ENCODE assay signal across 1 cellular context in genomic region chr20:34390769-34391447, GRCh38.
TF ChIP-seq lines count a peak whose summit lies in the region.

No MANE protein-coding gene starts in this region.

TF ChIP-seq in SK-N-SH, 30 proteins besides CTCF, POLR2A, EP300 and RAD21 (continued from another document):
- TF ChIP-seq, protein P1, sequence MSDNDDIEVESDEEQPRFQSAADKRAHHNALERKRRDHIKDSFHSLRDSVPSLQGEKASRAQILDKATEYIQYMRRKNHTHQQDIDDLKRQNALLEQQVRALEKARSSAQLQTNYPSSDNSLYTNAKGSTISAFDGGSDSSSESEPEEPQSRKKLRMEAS (IDR thresholded peaks at IDR 0.05; ENCODE audit: low read depth) = 0 out of 2 replicates have a peak, but pooled peaks have one; percentile 59
- TF ChIP-seq, protein P2, sequence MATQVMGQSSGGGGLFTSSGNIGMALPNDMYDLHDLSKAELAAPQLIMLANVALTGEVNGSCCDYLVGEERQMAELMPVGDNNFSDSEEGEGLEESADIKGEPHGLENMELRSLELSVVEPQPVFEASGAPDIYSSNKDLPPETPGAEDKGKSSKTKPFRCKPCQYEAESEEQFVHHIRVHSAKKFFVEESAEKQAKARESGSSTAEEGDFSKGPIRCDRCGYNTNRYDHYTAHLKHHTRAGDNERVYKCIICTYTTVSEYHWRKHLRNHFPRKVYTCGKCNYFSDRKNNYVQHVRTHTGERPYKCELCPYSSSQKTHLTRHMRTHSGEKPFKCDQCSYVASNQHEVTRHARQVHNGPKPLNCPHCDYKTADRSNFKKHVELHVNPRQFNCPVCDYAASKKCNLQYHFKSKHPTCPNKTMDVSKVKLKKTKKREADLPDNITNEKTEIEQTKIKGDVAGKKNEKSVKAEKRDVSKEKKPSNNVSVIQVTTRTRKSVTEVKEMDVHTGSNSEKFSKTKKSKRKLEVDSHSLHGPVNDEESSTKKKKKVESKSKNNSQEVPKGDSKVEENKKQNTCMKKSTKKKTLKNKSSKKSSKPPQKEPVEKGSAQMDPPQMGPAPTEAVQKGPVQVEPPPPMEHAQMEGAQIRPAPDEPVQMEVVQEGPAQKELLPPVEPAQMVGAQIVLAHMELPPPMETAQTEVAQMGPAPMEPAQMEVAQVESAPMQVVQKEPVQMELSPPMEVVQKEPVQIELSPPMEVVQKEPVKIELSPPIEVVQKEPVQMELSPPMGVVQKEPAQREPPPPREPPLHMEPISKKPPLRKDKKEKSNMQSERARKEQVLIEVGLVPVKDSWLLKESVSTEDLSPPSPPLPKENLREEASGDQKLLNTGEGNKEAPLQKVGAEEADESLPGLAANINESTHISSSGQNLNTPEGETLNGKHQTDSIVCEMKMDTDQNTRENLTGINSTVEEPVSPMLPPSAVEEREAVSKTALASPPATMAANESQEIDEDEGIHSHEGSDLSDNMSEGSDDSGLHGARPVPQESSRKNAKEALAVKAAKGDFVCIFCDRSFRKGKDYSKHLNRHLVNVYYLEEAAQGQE (IDR thresholded peaks at IDR 0.05; ENCODE audit: low read depth, low read length) = peak; percentile 64; the same call in 1 of the 2 replicates
- TF ChIP-seq TAF1 (IDR thresholded peaks at IDR 0.05; ENCODE audit: borderline replicate concordance, low read depth, low read length) = no peak; the same call in 1 of the 2 replicates
- TF ChIP-seq EZH2phosphoT487 (IDR thresholded peaks at IDR 0.05; ENCODE audit: borderline replicate concordance, low read depth) = no peak
- peak; percentile 83 for TF ChIP-seq MEF2A (IDR thresholded peaks at IDR 0.05; ENCODE audit: borderline replicate concordance, low read depth)
